Comparison of ENCODE assay signal across 19 cellular contexts in genomic region chr4:148359769-148360168, GRCh38.
DNase-seq lines count a peak whose midpoint lies in the region; ATAC-seq lines count a peak whose summit lies in the region.
"Had no signal": no experiment of that assay in that cellular context is flagged by ENCODE, and none has a peak within 500 bp of the region (broad histone marks: within the 10 kb centered on the region; RNA-seq: fewer than 3 reads in every experiment).

No MANE protein-coding gene starts in this region.

- no peaks in the 10 kb centered on the region for H3K79me2 ChIP-seq in mesendoderm (ENCODE audit: control insufficient read depth, insufficient read depth, low read length)

- peak overlapping the region; percentile 42 for H3K4me3 Mint-ChIP-seq in activated T-cell treated with anti-CD3 and anti-CD28 coated beads, Interleukin-2, amount 50 U/mL, for 24 hours

- no peaks in the 10 kb centered on the region for H3K9me3 Mint-ChIP-seq in activated T-cell treated with anti-CD3 and anti-CD28 coated beads, Interleukin-2, amount 50 U/mL, for 24 hours
- H3K9me3 Mint-ChIP-seq: CD4-positive, alpha-beta memory T cell had no signal

- no peaks in the 10 kb centered on the region for H3K36me3 Mint-ChIP-seq in activated T-cell treated with anti-CD3 and anti-CD28 coated beads, Interleukin-2, amount 50 U/mL, for 24 hours (ENCODE audit: low read depth)

- H2BK120ac ChIP-seq in mesendoderm (ENCODE audit: low read depth, low read length) = no peak overlapping the region

- no peak overlapping the region for H3K4me3 ChIP-seq in H7 (ENCODE audit: insufficient read depth, low read depth, low read length)
- H3K4me3 ChIP-seq in mesendoderm (ENCODE audit: low read length) = no peak overlapping the region

- no peak overlapping the region for H2AK5ac ChIP-seq in mesendoderm (ENCODE audit: low read length)

- no peak overlapping the region for H3K27ac Mint-ChIP-seq in activated T-cell treated with anti-CD3 and anti-CD28 coated beads, Interleukin-2, amount 50 U/mL, for 24 hours

- H3K36me3 ChIP-seq in H7 (replicated peaks; ENCODE audit: control insufficient read depth, insufficient read depth, low read length) (no peaks in the 10 kb centered on the region), mesendoderm (ENCODE audit: control insufficient read depth, insufficient read depth, low read length) (no peaks in the 10 kb centered on the region)

- no peak for ATAC-seq in HG03439 (IDR thresholded peaks at IDR 0.05; ENCODE audit: unreplicated experiment)
- ATAC-seq: HepG2 had no signal

- no peak overlapping the region for H3K27ac ChIP-seq in mesendoderm (ENCODE audit: low read depth, low read length)

- H3K4me2 ChIP-seq in mesendoderm (ENCODE audit: low read length) = no peak overlapping the region

- H4K5ac ChIP-seq in mesendoderm (ENCODE audit: low read length) = no peak overlapping the region

- no peak overlapping the region for H4K8ac ChIP-seq in mesendoderm (ENCODE audit: low read depth, low read length)

- H3K23ac ChIP-seq in mesendoderm (ENCODE audit: low read length) = no peak overlapping the region

- H3K4me1 Mint-ChIP-seq in activated T-cell treated with anti-CD3 and anti-CD28 coated beads, Interleukin-2, amount 50 U/mL, for 24 hours (ENCODE audit: low read depth) = peaks cover 54% of the 10 kb centered on the region

- no peak overlapping the region for H3K56ac ChIP-seq in mesendoderm (ENCODE audit: low read length)

- DNase-seq in activated T-cell treated with anti-CD3 and anti-CD28 coated beads, Interleukin-2, amount 50 U/mL, for 24 hours = no peak
- DNase-seq in activated T-cell treated with anti-CD3 and anti-CD28 coated beads, Interleukin-2, amount 50 U/mL, for 1 hour = no peak
- DNase-seq in H7 (peak; percentile 5), dermis blood vessel endothelial cell (peak; percentile 46), mesendoderm (no peak), hepatic stellate cell (ENCODE audit: low spot score) (no peak), NCI-H69 (lab: John Stamatoyannopoulos, UW) (no peak)
- DNase-seq: Calu3; CD4-positive, alpha-beta memory T cell; EL; GOT3; KBM-7; NCI-H1105; NCI-H1694; NCI-H748 treated with DMSO at 0.1 percent for 48 hours; OCI-M1; Right ventricle myocardium superior had no signal

- no CpG with 5 or more reads among the region's 1 CpG for WGBS in mesendoderm (ENCODE audit: extremely low coverage, insufficient coverage, low lambda C conversion rate)

- H3K4me1 ChIP-seq in mesendoderm (ENCODE audit: control insufficient read depth, low read depth, low read length) = no peaks in the 10 kb centered on the region

- no peaks in the 10 kb centered on the region for H3K79me1 ChIP-seq in mesendoderm (ENCODE audit: low read length)

- peak overlapping the region; percentile 39 for H3K18ac ChIP-seq in mesendoderm (ENCODE audit: low read length)

- H2BK15ac ChIP-seq in mesendoderm (replicated peaks; ENCODE audit: low read depth) = no peak overlapping the region

- H3K27me3 ChIP-seq in H7 (ENCODE audit: control insufficient read depth, insufficient read depth, low read length) = no peaks in the 10 kb centered on the region
- H3K27me3 ChIP-seq in mesendoderm (ENCODE audit: insufficient read depth, low read length, poor library complexity) = no peaks in the 10 kb centered on the region

- H3K4ac ChIP-seq in mesendoderm (ENCODE audit: low read depth, low read length) = no peak overlapping the region

- no peak overlapping the region for H3K9ac ChIP-seq in mesendoderm (ENCODE audit: low read length)

- no peaks in the 10 kb centered on the region for H3K27me3 Mint-ChIP-seq in activated T-cell treated with anti-CD3 and anti-CD28 coated beads, Interleukin-2, amount 50 U/mL, for 24 hours
- H3K27me3 Mint-ChIP-seq: CD4-positive, alpha-beta memory T cell had no signal

- H2BK5ac ChIP-seq in mesendoderm (ENCODE audit: low read length) = no peak overlapping the region

Comparison
In these comparisons a context has a peak if more than half of its experiments do, and no peak if none do; other contexts are left out.
1. DNase-seq: peak in H7 (single experiment) and dermis blood vessel endothelial cell (single experiment); none in activated T-cell treated with anti-CD3 and anti-CD28 coated beads, Interleukin-2, amount 50 U/mL, for 24 hours (single experiment), activated T-cell treated with anti-CD3 and anti-CD28 coated beads, Interleukin-2, amount 50 U/mL, for 1 hour (single experiment), mesendoderm (single experiment), hepatic stellate cell (single experiment) and NCI-H69 (single experiment).